ENCODE assay signal across 8 cellular contexts in the genomic region with DNA sequence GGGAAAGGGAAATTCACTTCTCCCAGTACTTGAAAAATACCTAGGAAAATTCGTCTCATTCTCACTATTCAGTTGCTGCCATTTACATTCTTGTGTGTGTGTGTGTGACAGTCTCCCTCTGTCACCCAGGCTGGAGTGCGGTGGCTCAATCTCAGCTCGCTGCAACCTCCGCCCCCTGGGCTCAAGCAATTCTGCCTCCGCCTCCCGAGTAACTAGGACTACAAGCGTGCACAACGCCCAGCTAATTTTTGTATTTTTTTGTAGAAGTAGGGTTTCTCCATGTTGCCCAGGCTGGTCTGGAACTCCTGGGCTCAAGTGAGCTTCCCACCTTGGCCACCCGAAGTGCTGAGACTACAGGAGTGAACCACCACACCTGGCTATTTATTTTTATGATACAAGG.
DNase-seq lines count a peak whose midpoint lies in the region; ATAC-seq and TF ChIP-seq lines count a peak whose summit lies in the region.

No MANE protein-coding gene starts in this region.

- DNase-seq in brain microvascular endothelial cell (no peak), ecto neural progenitor cell (ENCODE audit: low spot score) (no peak), AG08395 (ENCODE audit: low spot score) (no peak), NCI-H2081 (lab: John Stamatoyannopoulos, UW) (no peak)

- no peak for ATAC-seq in GM19351 (IDR thresholded peaks at IDR 0.05; ENCODE audit: unreplicated experiment)

- no peak for TF ChIP-seq CTCF in brain microvascular endothelial cell (IDR thresholded peaks at IDR 0.05; ENCODE audit: low read depth, low read length, missing control alignments)

- H3K79me2 ChIP-seq in ACC112 (ENCODE audit: control insufficient read depth, insufficient read depth, low read length, unreplicated experiment), result peaks cover 14% of the 10 kb centered on the region

- H3K4me3 ChIP-seq in ACC112 (ENCODE audit: low read depth, low read length), result peak overlapping the region; percentile 85
- peak overlapping the region; percentile 100 for H3K4me3 ChIP-seq in HUES48 (ENCODE audit: low read depth, low read length)
- H3K4me3 ChIP-seq in brain microvascular endothelial cell (ENCODE audit: low read depth, low read length), result peak overlapping the region; percentile 84
- no peak overlapping the region for H3K4me3 ChIP-seq in mucosa of stomach (ENCODE audit: low read length)

- in situ Hi-C loops in brain microvascular endothelial cell (cut with HindIII; ENCODE audit: low pct_ligation_motif_present, low sequenced_read_pairs), result no loop called here

- H3K9ac ChIP-seq in HUES48 (ENCODE audit: low read depth, low read length) (no peak overlapping the region), mucosa of stomach (ENCODE audit: low read length) (peak overlapping the region; percentile 26)

- H3K27me3 ChIP-seq in ACC112 (ENCODE audit: insufficient read depth, low read length), result no peaks in the 10 kb centered on the region
- no peaks in the 10 kb centered on the region for H3K27me3 ChIP-seq in HUES48 (ENCODE audit: control insufficient read depth, insufficient read depth, low read length)
- no peaks in the 10 kb centered on the region for H3K27me3 ChIP-seq in brain microvascular endothelial cell (replicated peaks)
- no peaks in the 10 kb centered on the region for H3K27me3 ChIP-seq in mucosa of stomach (ENCODE audit: control insufficient read depth, insufficient read depth, low read length)

- H3K36me3 ChIP-seq in ACC112 (ENCODE audit: insufficient read depth, low read length), result peaks cover 17% of the 10 kb centered on the region; the same call in 1 of the 2 replicates
- peaks cover 45% of the 10 kb centered on the region for H3K36me3 ChIP-seq in HUES48 (ENCODE audit: control insufficient read depth, insufficient read depth, low read length)
- H3K36me3 ChIP-seq in brain microvascular endothelial cell (replicated peaks), result peaks cover 39% of the 10 kb centered on the region
- peaks cover 5% of the 10 kb centered on the region for H3K36me3 ChIP-seq in mucosa of stomach (ENCODE audit: control insufficient read depth, insufficient read depth, low read length)

- no peaks in the 10 kb centered on the region for H3K9me3 ChIP-seq in HUES48 (ENCODE audit: control insufficient read depth, insufficient read depth, low read length)
- no peaks in the 10 kb centered on the region for H3K9me3 ChIP-seq in mucosa of stomach (ENCODE audit: control insufficient read depth, low read length)

- H2AFZ ChIP-seq in ACC112 (ENCODE audit: low read length, unreplicated experiment), result no peak overlapping the region

- H3K27ac ChIP-seq in ACC112 (ENCODE audit: low read depth, low read length) (no peak overlapping the region), HUES48 (ENCODE audit: low read depth, low read length) (no peak overlapping the region), brain microvascular endothelial cell (no peak overlapping the region)

- peaks cover 22% of the 10 kb centered on the region for H3K4me1 ChIP-seq in ACC112 (ENCODE audit: control insufficient read depth, insufficient read depth, low read length, unreplicated experiment)
- H3K4me1 ChIP-seq in HUES48 (ENCODE audit: control insufficient read depth, insufficient read depth, low read length), result peaks cover 5% of the 10 kb centered on the region
- peaks cover 14% of the 10 kb centered on the region for H3K4me1 ChIP-seq in mucosa of stomach (ENCODE audit: control insufficient read depth, insufficient read depth, low read length)
